21 cellular contexts compared by ENCODE assay signal in the genomic region with DNA sequence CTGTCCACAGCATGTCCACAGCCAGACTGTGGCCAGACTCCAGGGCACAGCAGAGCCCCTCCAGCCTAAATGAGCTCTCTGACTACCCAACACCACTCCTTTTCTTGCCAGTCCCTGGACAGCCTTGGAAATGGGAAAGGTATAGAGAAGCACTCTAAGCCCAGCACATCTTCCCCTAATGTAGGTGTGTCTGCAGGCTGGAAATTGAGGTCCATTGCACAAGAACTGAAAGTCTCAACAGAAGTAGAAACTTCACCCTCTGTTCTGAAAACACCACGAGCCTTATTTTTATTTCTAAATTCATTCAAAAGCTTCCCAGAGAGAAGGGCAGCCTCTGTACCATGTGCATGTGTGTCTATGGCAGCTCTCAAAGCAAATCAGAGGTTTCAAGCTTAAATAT. TPM values are rescaled to one million over a fixed set of nuclear protein-coding genes. Genes with fewer than 3 reads are reported as not detected.
DNase-seq lines count a peak whose midpoint lies in the region; ATAC-seq and TF ChIP-seq lines count a peak whose summit lies in the region.
"Had no signal": no experiment of that assay in that cellular context is flagged by ENCODE, and none has a peak within 500 bp of the region (broad histone marks: within the 10 kb centered on the region; RNA-seq: fewer than 3 reads in every experiment).

No MANE protein-coding gene starts in this region.

- no peaks in the 10 kb centered on the region for H3K9me3 ChIP-seq in SK-N-SH
- 0 out of 2 replicates have a peak, but pooled peaks cover 7% of the 10 kb centered on the region for H3K9me3 ChIP-seq in PC-9 (ENCODE audit: insufficient read depth, low read depth)
- no peaks in the 10 kb centered on the region for H3K9me3 ChIP-seq in left lung
- H3K9me3 ChIP-seq: HAP-1, mucosa of descending colon, right atrium auricular region, SJCRH30, uterus had no signal

- H3K4me2 ChIP-seq in SK-N-SH (no peak overlapping the region), PC-9 (peak overlapping the region; percentile 0; the same call in 1 of the 2 replicates)

- no peak overlapping the region for H2AFZ ChIP-seq in SK-N-SH (ENCODE audit: low read depth)
- H2AFZ ChIP-seq in PC-9: no peak overlapping the region

- ATAC-seq in SK-N-SH treated with all-trans-retinoic acid at 6 μM for 48 hours: peak; percentile 6; the same call in 2 of the 3 replicates
- peak; percentile 6 for ATAC-seq in left lung
- no peak for ATAC-seq in HG03460 (IDR thresholded peaks at IDR 0.05; ENCODE audit: unreplicated experiment)
- ATAC-seq: activated naive CD4-positive, alpha-beta T cell treated with anti-CD3 and anti-CD28 coated beads, Interleukin-2, amount 50 U/mL, for 72 hours; natural killer cell treated with Interleukin-12 subunit alpha and Interleukin-12 subunit beta and Interleukin-15 and Interleukin-18, amount 100 ng/mL, for 72 hours; T-cell; WTC11 had no signal

- H3K9ac ChIP-seq in SK-N-SH: no peak overlapping the region

- H4K20me1 ChIP-seq in SK-N-SH (ENCODE audit: insufficient read depth) (no peaks in the 10 kb centered on the region), PC-9 (ENCODE audit: insufficient read depth) (no peaks in the 10 kb centered on the region)

- CTCF ChIA-PET in SK-N-SH (lab: Yijun Ruan, JAX) (interaction anchor here (0.6 to 21.3 kb wide), 51 partner anchors 10 to 485 kb away, joined by 3 to 513 read pairs (median 4); no protein-coding TSS in a partner anchor), PC-9 (lab: Charles Lee) (interaction anchor here (1.0 to 2.4 kb wide), 4 partner anchors 136 to 476 kb away, joined by 6 to 8 read pairs (median 8); no protein-coding TSS in a partner anchor)

- intact Hi-C loops in PC-9 (cut with micrococcal nuclease; ENCODE audit: unreplicated experiment): loop anchor here (1.0 to 5.0 kb wide), 5 partner anchors 134 to 467 kb away; no protein-coding TSS in a partner anchor
- intact Hi-C loops in left lung (cut with DNase I): loop anchor here (10.0 kb wide), 2 partner anchors 247 to 467 kb away; no protein-coding TSS in a partner anchor

- POLR2A ChIA-PET in SK-N-SH (lab: Yijun Ruan, JAX): no interaction called here
- POLR2A ChIA-PET in PC-9 (lab: Charles Lee; ENCODE audit: unreplicated experiment): no interaction called here

- no peaks in the 10 kb centered on the region for H3K9me2 ChIP-seq in SK-N-SH
- no peaks in the 10 kb centered on the region for H3K9me2 ChIP-seq in PC-9 (ENCODE audit: insufficient read depth)

- H3K79me2 ChIP-seq in SK-N-SH (ENCODE audit: insufficient read depth) (peaks cover 12% of the 10 kb centered on the region), PC-9 (ENCODE audit: low read depth) (no peaks in the 10 kb centered on the region)

- H3K4me3 ChIP-seq in SK-N-SH (ENCODE audit: low read depth in 2 of 2, low read length in 1 of 2): no peak overlapping the region
- H3K4me3 ChIP-seq in PC-9: no peak overlapping the region
- H3K4me3 ChIP-seq in left lung: no peak overlapping the region
- H3K4me3 ChIP-seq: HAP-1, mucosa of descending colon, right atrium auricular region, SJCRH30, uterus had no signal

- DNase-seq in SK-N-SH (no peak), PC-9 (no peak), left lung (no peak), H4 (ENCODE audit: low spot score) (no peak), SW 1271 (lab: John Stamatoyannopoulos, UW) (no peak), NCI-H1105 treated with DMSO at 0.1 percent for 48 hours (lab: John Stamatoyannopoulos, UW) (no peak)
- DNase-seq: NCI-H187 treated with DMSO at 0.1 percent for 48 hours had no signal

- no peak for TF ChIP-seq EP300 in SK-N-SH (IDR thresholded peaks at IDR 0.05; ENCODE audit: borderline replicate concordance in 1 of 2, low read depth in 1 of 2, low read length in 1 of 2)

- no peak for TF ChIP-seq RAD21 in SK-N-SH (IDR thresholded peaks at IDR 0.05; ENCODE audit: low read length)

- H3K36me3 ChIP-seq in SK-N-SH (replicated peaks in 1 of 2; ENCODE audit: control insufficient read depth in 1 of 2, insufficient read depth in 2 of 2, low read length in 1 of 2): no peaks in the 10 kb centered on the region
- no peaks in the 10 kb centered on the region for H3K36me3 ChIP-seq in PC-9 (ENCODE audit: low read depth)
- H3K36me3 ChIP-seq in left lung: no peaks in the 10 kb centered on the region
- H3K36me3 ChIP-seq: HAP-1, right atrium auricular region, SJCRH30, uterus had no signal

- H3F3A ChIP-seq in SK-N-SH (replicated peaks; ENCODE audit: insufficient read depth) (peaks cover 5% of the 10 kb centered on the region), PC-9 (ENCODE audit: insufficient read depth, low read depth) (peaks cover 15% of the 10 kb centered on the region)

- 5% methylated on average over 1 of the region's 1 CpG for WGBS in SK-N-SH (ENCODE audit: low lambda C conversion rate)

- H3K27me3 ChIP-seq in SK-N-SH (ENCODE audit: insufficient read depth): no peaks in the 10 kb centered on the region
- H3K27me3 ChIP-seq in PC-9 (ENCODE audit: insufficient read depth, low read depth): no peaks in the 10 kb centered on the region
- H3K27me3 ChIP-seq in left lung: peaks cover 28 to 77% of the 10 kb centered on the region in 2 donors
- H3K27me3 ChIP-seq: uterus had no signal

- TF ChIP-seq CTCF in SK-N-SH (IDR thresholded peaks at IDR 0.05) (no peak), PC-9 (conservative IDR thresholded peaks at IDR 0.05) (no peak), left lung (IDR thresholded peaks at IDR 0.05) (no peak)

- no TSS peak for BruUV-seq in PC-9 (replicated peaks; lab: Mats Ljungman, UMichigan)

- H3K27ac ChIP-seq in SK-N-SH (ENCODE audit: low read depth in 2 of 2, low read length in 1 of 2) (no peak overlapping the region), PC-9 (no peak overlapping the region), left lung (no peak overlapping the region)
- H3K27ac ChIP-seq: right atrium auricular region, SJCRH30 had no signal

- peaks cover 0 to 13% of the 10 kb centered on the region in 2 experiments; a peak in 2 of 4 replicates for H3K4me1 ChIP-seq in SK-N-SH (ENCODE audit: control insufficient read depth in 1 of 2, insufficient read depth in 2 of 2, low read depth in 1 of 2, low read length in 1 of 2)
- H3K4me1 ChIP-seq in PC-9 (replicated peaks; ENCODE audit: insufficient read depth): peaks cover 11% of the 10 kb centered on the region; the same call in 1 of the 2 replicates
- H3K4me1 ChIP-seq in left lung: peaks cover 0 to 14% of the 10 kb centered on the region in 2 donors
- H3K4me1 ChIP-seq: HAP-1, SJCRH30 had no signal

TF ChIP-seq in SK-N-SH treated with all-trans-retinoic acid at 6 μM for 48 hours, 23 proteins besides CTCF, POLR2A, EP300 and RAD21:
- TF ChIP-seq ARNTL (CRISPR knock-in tag; IDR thresholded peaks at IDR 0.05; ENCODE audit: borderline replicate concordance, low read depth): no peak
TF ChIP-seq in SK-N-SH treated with all-trans-retinoic acid at 6 μM for 48 hours: peak in this region for 0.

TF ChIP-seq in SK-N-SH, 30 proteins besides CTCF, POLR2A, EP300 and RAD21 (continues in another document):
- TF ChIP-seq, protein P1, sequence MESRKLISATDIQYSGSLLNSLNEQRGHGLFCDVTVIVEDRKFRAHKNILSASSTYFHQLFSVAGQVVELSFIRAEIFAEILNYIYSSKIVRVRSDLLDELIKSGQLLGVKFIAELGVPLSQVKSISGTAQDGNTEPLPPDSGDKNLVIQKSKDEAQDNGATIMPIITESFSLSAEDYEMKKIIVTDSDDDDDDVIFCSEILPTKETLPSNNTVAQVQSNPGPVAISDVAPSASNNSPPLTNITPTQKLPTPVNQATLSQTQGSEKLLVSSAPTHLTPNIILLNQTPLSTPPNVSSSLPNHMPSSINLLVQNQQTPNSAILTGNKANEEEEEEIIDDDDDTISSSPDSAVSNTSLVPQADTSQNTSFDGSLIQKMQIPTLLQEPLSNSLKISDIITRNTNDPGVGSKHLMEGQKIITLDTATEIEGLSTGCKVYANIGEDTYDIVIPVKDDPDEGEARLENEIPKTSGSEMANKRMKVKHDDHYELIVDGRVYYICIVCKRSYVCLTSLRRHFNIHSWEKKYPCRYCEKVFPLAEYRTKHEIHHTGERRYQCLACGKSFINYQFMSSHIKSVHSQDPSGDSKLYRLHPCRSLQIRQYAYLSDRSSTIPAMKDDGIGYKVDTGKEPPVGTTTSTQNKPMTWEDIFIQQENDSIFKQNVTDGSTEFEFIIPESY (IDR thresholded peaks at IDR 0.05; ENCODE audit: borderline replicate concordance, low read depth): no peak
- TF ChIP-seq YY1 (IDR thresholded peaks at IDR 0.05; ENCODE audit: low read depth) (no peak), TAF1 (IDR thresholded peaks at IDR 0.05; ENCODE audit: borderline replicate concordance, low read depth, low read length) (no peak), MXI1 (IDR thresholded peaks at IDR 0.05; ENCODE audit: low read depth, low read length) (no peak)
- TF ChIP-seq, protein P2, sequence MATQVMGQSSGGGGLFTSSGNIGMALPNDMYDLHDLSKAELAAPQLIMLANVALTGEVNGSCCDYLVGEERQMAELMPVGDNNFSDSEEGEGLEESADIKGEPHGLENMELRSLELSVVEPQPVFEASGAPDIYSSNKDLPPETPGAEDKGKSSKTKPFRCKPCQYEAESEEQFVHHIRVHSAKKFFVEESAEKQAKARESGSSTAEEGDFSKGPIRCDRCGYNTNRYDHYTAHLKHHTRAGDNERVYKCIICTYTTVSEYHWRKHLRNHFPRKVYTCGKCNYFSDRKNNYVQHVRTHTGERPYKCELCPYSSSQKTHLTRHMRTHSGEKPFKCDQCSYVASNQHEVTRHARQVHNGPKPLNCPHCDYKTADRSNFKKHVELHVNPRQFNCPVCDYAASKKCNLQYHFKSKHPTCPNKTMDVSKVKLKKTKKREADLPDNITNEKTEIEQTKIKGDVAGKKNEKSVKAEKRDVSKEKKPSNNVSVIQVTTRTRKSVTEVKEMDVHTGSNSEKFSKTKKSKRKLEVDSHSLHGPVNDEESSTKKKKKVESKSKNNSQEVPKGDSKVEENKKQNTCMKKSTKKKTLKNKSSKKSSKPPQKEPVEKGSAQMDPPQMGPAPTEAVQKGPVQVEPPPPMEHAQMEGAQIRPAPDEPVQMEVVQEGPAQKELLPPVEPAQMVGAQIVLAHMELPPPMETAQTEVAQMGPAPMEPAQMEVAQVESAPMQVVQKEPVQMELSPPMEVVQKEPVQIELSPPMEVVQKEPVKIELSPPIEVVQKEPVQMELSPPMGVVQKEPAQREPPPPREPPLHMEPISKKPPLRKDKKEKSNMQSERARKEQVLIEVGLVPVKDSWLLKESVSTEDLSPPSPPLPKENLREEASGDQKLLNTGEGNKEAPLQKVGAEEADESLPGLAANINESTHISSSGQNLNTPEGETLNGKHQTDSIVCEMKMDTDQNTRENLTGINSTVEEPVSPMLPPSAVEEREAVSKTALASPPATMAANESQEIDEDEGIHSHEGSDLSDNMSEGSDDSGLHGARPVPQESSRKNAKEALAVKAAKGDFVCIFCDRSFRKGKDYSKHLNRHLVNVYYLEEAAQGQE (IDR thresholded peaks at IDR 0.05; ENCODE audit: low read depth, low read length): no peak

RNA-seq across cellular contexts. Expression of a gene that starts 3.7 kb away (rescaled TPM):
- 81.2 and 107 TPM in 2 replicates for polyA plus RNA-seq in SK-N-SH (2012; rRNA removed)
- 59.4 and 73.4 TPM in 2 replicates for polyA plus RNA-seq in SK-N-SH (2012; cell fraction: cytosol; rRNA removed)
- polyA plus RNA-seq in SK-N-SH (2012; cell fraction: nucleus; rRNA removed): 144 and 177 TPM in 2 replicates
- total RNA-seq in PC-9 (2021) (0.68 and 0.70 TPM in 2 replicates), left lung (10 to 100 TPM; 14.8 to 21.1 TPM)
- 8.0 and 8.4 TPM in 2 replicates for total RNA-seq in H4 (2014; rRNA removed; shearing (Covaris generic))
- total RNA-seq: activated CD4-positive, alpha-beta T cell treated with anti-CD3 and anti-CD28 coated beads, Interleukin-2, amount 10 ng/mL, durations not matched to agents 24 days and 14 days; activated naive CD4-positive, alpha-beta T cell treated with anti-CD3 and anti-CD28 coated beads, Interleukin-2, amount 50 U/mL, for 72 hours; CD4-positive, alpha-beta memory T cell had no signal
- polyA plus RNA-seq: immature natural killer cell had no signal
